ENCODE assay signal across 8 cellular contexts in genomic region chr16:19223235-19223847, GRCh38. TPM values are rescaled to one million over a fixed set of nuclear protein-coding genes. Genes with fewer than 3 reads are reported as not detected.
DNase-seq lines count a peak whose midpoint lies in the region; ATAC-seq and TF ChIP-seq lines count a peak whose summit lies in the region.

No MANE protein-coding gene starts in this region.

- H3K27ac Mint-ChIP-seq in stimulated activated naive B cell treated with anti-CD40 and anti-IgM and Interleukin-4, amounts not matched to agents 10 μg/mL and 1 μg/mL and 100 μg/mL, for 72 hours = no peak overlapping the region

- no peak overlapping the region for H3K4me3 ChIP-seq in AG04450 (ENCODE audit: low read depth, low read length)
- H3K4me3 ChIP-seq in WI38 (ENCODE audit: low read depth, low read length) = no peak overlapping the region
- H3K4me3 ChIP-seq in kidney epithelial cell (ENCODE audit: low read depth, low read length) = no peak overlapping the region

- H3K27me3 ChIP-seq in AG04450 (ENCODE audit: control insufficient read depth, insufficient read depth, low read length) = no peaks in the 10 kb centered on the region
- H3K27me3 ChIP-seq in kidney epithelial cell (ENCODE audit: control insufficient read depth, insufficient read depth, low read length) = no peaks in the 10 kb centered on the region

- no peaks in the 10 kb centered on the region for H3K9me3 ChIP-seq in AG04450 (ENCODE audit: control insufficient read depth, insufficient read depth, low read length)

- no peak overlapping the region for H3K4me3 Mint-ChIP-seq in stimulated activated naive B cell treated with anti-CD40 and anti-IgM and Interleukin-4, amounts not matched to agents 10 μg/mL and 1 μg/mL and 100 μg/mL, for 72 hours

- H3K27ac ChIP-seq in AG04450 (ENCODE audit: low read depth, low read length) = no peak overlapping the region

- peaks cover 51 to 90% of the 10 kb centered on the region in 2 donors for H3K36me3 Mint-ChIP-seq in stimulated activated naive B cell treated with anti-CD40 and anti-IgM and Interleukin-4, amounts not matched to agents 10 μg/mL and 1 μg/mL and 100 μg/mL, for 72 hours

- H3K27me3 Mint-ChIP-seq in stimulated activated naive B cell treated with anti-CD40 and anti-IgM and Interleukin-4, amounts not matched to agents 10 μg/mL and 1 μg/mL and 100 μg/mL, for 72 hours = no peaks in the 10 kb centered on the region

- peaks cover 6 to 14% of the 10 kb centered on the region in 2 donors for H3K4me1 Mint-ChIP-seq in stimulated activated naive B cell treated with anti-CD40 and anti-IgM and Interleukin-4, amounts not matched to agents 10 μg/mL and 1 μg/mL and 100 μg/mL, for 72 hours

- peaks cover 12% of the 10 kb centered on the region in 2 donors for H3K9me3 Mint-ChIP-seq in stimulated activated naive B cell treated with anti-CD40 and anti-IgM and Interleukin-4, amounts not matched to agents 10 μg/mL and 1 μg/mL and 100 μg/mL, for 72 hours

- no peak for ATAC-seq in GM21737 (IDR thresholded peaks at IDR 0.05; ENCODE audit: unreplicated experiment)
- no peak for ATAC-seq in stimulated activated naive B cell treated with anti-CD40 and anti-IgM and Interleukin-4, amounts not matched to agents 10 μg/mL and 1 μg/mL and 100 μg/mL, for 72 hours (replicated peaks)

- TF ChIP-seq CTCF in AG04450 (IDR thresholded peaks at IDR 0.05; ENCODE audit: low read depth, low read length) (peak; percentile 58), GM20000 (IDR thresholded peaks at IDR 0.05; ENCODE audit: extremely low read depth, missing control alignments) (peak; percentile 73), WI38 (IDR thresholded peaks at IDR 0.05; ENCODE audit: low read depth, low read length) (peak; percentile 77), kidney epithelial cell (IDR thresholded peaks at IDR 0.05; ENCODE audit: insufficient read depth, low read length, poor library complexity, severe bottlenecking) (peak; percentile 51)

- CTCF ChIA-PET in AG04450 (lab: Charles Lee) = interaction anchor here (1.3 kb wide), 1 partner anchor 10 kb away, joined by 5 read pairs; no protein-coding TSS in a partner anchor

- H3K36me3 ChIP-seq in kidney epithelial cell (ENCODE audit: control insufficient read depth, insufficient read depth, low read length) = no peaks in the 10 kb centered on the region

- DNase-seq in AG04450 (ENCODE audit: low read depth, low spot score) (no peak), GM20000 (ENCODE audit: low spot score) (no peak), kidney epithelial cell (ENCODE audit: low read depth) (no peak), AG08396 (ENCODE audit: low spot score) (no peak), cerebellum (ENCODE audit: low spot score) (no peak)
- DNase-seq in stimulated activated naive B cell treated with anti-CD40 and anti-IgM and Interleukin-4, amounts not matched to agents 10 μg/mL and 1 μg/mL and 100 μg/mL, for 72 hours = no peak

- POLR2A ChIA-PET in AG04450 (lab: Yijun Ruan, JAX) = no interaction called here

RNA-seq across cellular contexts. Expression of gene SYT17, which starts 55.3 kb away (rescaled TPM):
- 0.21 and 0.27 TPM in 2 replicates for polyA plus RNA-seq in AG04450 (2011; rRNA removed)
- 0.87 TPM in 1 of 2 replicates, not detected in the other for polyA minus RNA-seq in AG04450 (2011; rRNA and poly(A)+ RNA removed)
- 0.62 and 0.63 TPM in 2 replicates for total RNA-seq in kidney epithelial cell
- 4.6 TPM for total RNA-seq in cerebellum
